In genomic region chr1:3553940-3554223, GRCh38 we compare ENCODE assay signal across 14 cellular contexts. TPM values are rescaled to one million over a fixed set of nuclear protein-coding genes. Genes with fewer than 3 reads are reported as not detected.
A peak's percentile ranks its signal among the peaks of the same experiment; 100 is the strongest.
DNase-seq lines count a peak whose midpoint lies in the region; ATAC-seq and TF ChIP-seq lines count a peak whose summit lies in the region.
"Had no signal": no experiment of that assay in that cellular context is flagged by ENCODE, and none has a peak within 500 bp of the region (broad histone marks: within the 10 kb centered on the region; RNA-seq: fewer than 3 reads in every experiment).

No MANE protein-coding gene starts in this region.

- ATAC-seq in IMR-90 (ENCODE audit: low read depth) = no peak
- peak; percentile 3 for ATAC-seq in foreskin keratinocyte
- ATAC-seq in upper lobe of right lung = no peak
- ATAC-seq: A549 had no signal

- no peaks in the 10 kb centered on the region for H3K36me3 ChIP-seq in IMR-90 (ENCODE audit: control insufficient read depth, insufficient read depth, low read length)
- no peaks in the 10 kb centered on the region for H3K36me3 ChIP-seq in prostate gland
- no peaks in the 10 kb centered on the region for H3K36me3 ChIP-seq in upper lobe of right lung

- no peak overlapping the region for H3K23ac ChIP-seq in IMR-90 (ENCODE audit: low read depth, low read length)

- H3K4me1 ChIP-seq in IMR-90 (ENCODE audit: control insufficient read depth, insufficient read depth, low read length) (peaks cover 7% of the 10 kb centered on the region; the same call in 1 of the 2 replicates), foreskin keratinocyte (no peaks in the 10 kb centered on the region), prostate gland (replicated peaks) (peaks cover 8% of the 10 kb centered on the region), upper lobe of right lung (peaks cover 1% of the 10 kb centered on the region)
- H3K4me1 ChIP-seq: A549 had no signal

- peaks cover 7% of the 10 kb centered on the region for H3K9me3 Mint-ChIP-seq in MCF 10A (ENCODE audit: unreplicated experiment)
- H3K9me3 Mint-ChIP-seq: CD8-positive, alpha-beta memory T cell had no signal

- no peak overlapping the region for H2BK15ac ChIP-seq in IMR-90 (ENCODE audit: low read depth, low read length)

- 55% methylated on average over 7 of the region's 11 CpGs; no CpG with 5 or more reads in 1 of the 2 experiments for WGBS in IMR-90 (ENCODE audit: extremely low coverage in 2 of 2, insufficient read length in 1 of 2), 2 experiments
- 34% methylated on average over 9 of the region's 11 CpGs for WGBS in prostate gland

- H3K9me3 ChIP-seq in IMR-90 (ENCODE audit: control insufficient read depth, insufficient read depth, low read length) (peaks cover 7% of the 10 kb centered on the region), prostate gland (no peaks in the 10 kb centered on the region), upper lobe of right lung (no peaks in the 10 kb centered on the region)
- H3K9me3 ChIP-seq: A549, Caco-2 had no signal

- no peak overlapping the region for H3K14ac ChIP-seq in IMR-90 (replicated peaks; ENCODE audit: low read depth, low read length)

- DNase-seq in IMR-90 (no peak), MCF 10A (ENCODE audit: unreplicated experiment) (no peak), foreskin keratinocyte (no peak), prostate gland (ENCODE audit: low spot score) (peak; percentile 43), RPMI8226 (no peak), NCI-H2029 (lab: John Stamatoyannopoulos, UW) (no peak), HuH-7 (ENCODE audit: low spot score) (no peak), upper lobe of right lung (no peak)
- DNase-seq: CD8-positive, alpha-beta memory T cell; DND-41; GDM1; KBM-7 had no signal

- H2AK9ac ChIP-seq in IMR-90 (replicated peaks; ENCODE audit: low read depth, low read length, poor library complexity) = no peak overlapping the region

- no peak overlapping the region for H4K91ac ChIP-seq in IMR-90 (ENCODE audit: insufficient read depth, low read depth, low read length)

- H4K20me1 ChIP-seq in IMR-90 (ENCODE audit: insufficient read depth, low read length) = no peaks in the 10 kb centered on the region

- H3K27ac Mint-ChIP-seq in MCF 10A (ENCODE audit: low read depth, unreplicated experiment) = no peak overlapping the region
- H3K27ac Mint-ChIP-seq: CD8-positive, alpha-beta memory T cell had no signal

- H3K27ac ChIP-seq in IMR-90 (ENCODE audit: insufficient read depth, low read length) (no peak overlapping the region), foreskin keratinocyte (no peak overlapping the region), prostate gland (peak overlapping the region; percentile 69 to 73), upper lobe of right lung (no peak overlapping the region)

- no peaks in the 10 kb centered on the region for H3K27me3 Mint-ChIP-seq in MCF 10A (ENCODE audit: insufficient read depth, unreplicated experiment)
- H3K27me3 Mint-ChIP-seq: CD8-positive, alpha-beta memory T cell had no signal

- peak overlapping the region; percentile 35 for H3K4me3 Mint-ChIP-seq in MCF 10A (ENCODE audit: unreplicated experiment)
- H3K4me3 Mint-ChIP-seq: CD8-positive, alpha-beta memory T cell had no signal

- no peaks in the 10 kb centered on the region for H3K36me3 Mint-ChIP-seq in MCF 10A (ENCODE audit: insufficient read depth, unreplicated experiment)

- H3K79me1 ChIP-seq in IMR-90 (ENCODE audit: low read depth in 1 of 2, low read length in 2 of 2) = no peaks in the 10 kb centered on the region

- CTCF ChIA-PET in IMR-90 (lab: Yijun Ruan, JAX) (no interaction called here), MCF 10A (lab: Yijun Ruan, JAX) (interaction anchor here (0.6 to 3.7 kb wide), 7 partner anchors 11 to 966 kb away, joined by 3 to 23 read pairs (median 3); no protein-coding TSS in a partner anchor)

- intact Hi-C loops in IMR-90 (cut with micrococcal nuclease) (no loop called here), MCF 10A (cut with micrococcal nuclease) (no loop called here), prostate gland (cut with DNase I) (no loop called here), upper lobe of right lung (cut with DNase I) (no loop called here)

- in situ Hi-C loops in IMR-90 (cut with MboI; ENCODE audit: low sequenced_read_pairs) = loop anchor here (5.0 kb wide), 1 partner anchor 52 kb away; no protein-coding TSS in a partner anchor

- no peak overlapping the region for H3K56ac ChIP-seq in IMR-90 (ENCODE audit: extremely low read depth, insufficient read depth, low read length)

- TF ChIP-seq POLR2A in IMR-90 (IDR thresholded peaks at IDR 0.05; ENCODE audit: low read depth, low read length) = no peak
- no peak for TF ChIP-seq POLR2A in prostate gland (IDR thresholded peaks at IDR 0.05)

- peak overlapping the region; percentile 0 for H2AFZ ChIP-seq in IMR-90 (replicated peaks; ENCODE audit: low read length, poor library complexity)

- no peak for TF ChIP-seq CTCF in IMR-90 (conservative IDR thresholded peaks at IDR 0.05; ENCODE audit: low read depth, low read length)
- TF ChIP-seq CTCF in MCF 10A (IDR thresholded peaks at IDR 0.05; ENCODE audit: unreplicated experiment) = no peak
- TF ChIP-seq CTCF in foreskin keratinocyte (conservative IDR thresholded peaks at IDR 0.05) = no peak
- TF ChIP-seq CTCF in prostate gland (IDR thresholded peaks at IDR 0.05) = no peak
- TF ChIP-seq CTCF in upper lobe of right lung (IDR thresholded peaks at IDR 0.05) = no peak

- no peak for TF ChIP-seq RAD21 in IMR-90 (IDR thresholded peaks at IDR 0.05; ENCODE audit: low read length)

- H2BK20ac ChIP-seq in IMR-90 (ENCODE audit: low read depth, low read length) = no peak overlapping the region

- H3K9ac ChIP-seq in IMR-90 (ENCODE audit: low read depth, low read length) = no peak overlapping the region

- no peak overlapping the region for H2BK120ac ChIP-seq in IMR-90 (ENCODE audit: low read depth, low read length)

- H2BK5ac ChIP-seq in IMR-90 (ENCODE audit: low read depth, low read length, poor library complexity, severe bottlenecking) = no peak overlapping the region

- dilution Hi-C loops in IMR-90 (cut with HindIII; ENCODE audit: low sequenced_read_pairs, unreplicated experiment) = no loop called here

- H3K27me3 ChIP-seq in IMR-90 (ENCODE audit: control insufficient read depth, insufficient read depth, low read length) = peaks cover 11% of the 10 kb centered on the region; the same call in 1 of the 2 replicates
- H3K27me3 ChIP-seq in foreskin keratinocyte = peaks cover 79% of the 10 kb centered on the region
- no peaks in the 10 kb centered on the region for H3K27me3 ChIP-seq in prostate gland (replicated peaks; ENCODE audit: insufficient read depth)
- no peaks in the 10 kb centered on the region for H3K27me3 ChIP-seq in upper lobe of right lung

- H4K5ac ChIP-seq in IMR-90 (ENCODE audit: low read depth, low read length) = no peak overlapping the region

- POLR2A ChIA-PET in IMR-90 (lab: Charles Lee; ENCODE audit: unreplicated experiment) = no interaction called here
- POLR2A ChIA-PET in MCF 10A (lab: Yijun Ruan, JAX) = interaction anchor here (0.7 to 3.3 kb wide), 2 partner anchors 11 to 14 kb away, joined by 3 to 20 read pairs; no protein-coding TSS in a partner anchor

- BruUV-seq in IMR-90 (replicated peaks; lab: Mats Ljungman, UMichigan) (no TSS peak), MCF 10A (replicated peaks; lab: Mats Ljungman, UMichigan) (no TSS peak)

- H3K4me2 ChIP-seq in IMR-90 (ENCODE audit: low read depth, low read length) = no peak overlapping the region
- H3K4me2 ChIP-seq: A549 had no signal

- H3K9me1 ChIP-seq in IMR-90 (ENCODE audit: insufficient read depth, low read length) = no peaks in the 10 kb centered on the region

- no peak overlapping the region for H3K4ac ChIP-seq in IMR-90 (ENCODE audit: low read depth, low read length)

- no peak overlapping the region for H3K4me3 ChIP-seq in IMR-90 (ENCODE audit: insufficient read depth, low read depth, low read length)
- no peak overlapping the region for H3K4me3 ChIP-seq in prostate gland
- H3K4me3 ChIP-seq in upper lobe of right lung = no peak overlapping the region
- H3K4me3 ChIP-seq: A549 had no signal

- no peak overlapping the region for H3K18ac ChIP-seq in IMR-90 (ENCODE audit: low read depth, low read length)

- H3K4me1 Mint-ChIP-seq in MCF 10A (ENCODE audit: insufficient read depth, unreplicated experiment) = peaks cover 11% of the 10 kb centered on the region
- H3K4me1 Mint-ChIP-seq: CD8-positive, alpha-beta memory T cell had no signal

- H4K8ac ChIP-seq in IMR-90 (ENCODE audit: low read depth in 2 of 2, low read length in 2 of 2) = no peak overlapping the region

- H2AK5ac ChIP-seq in IMR-90 (ENCODE audit: low read depth, low read length) = no peak overlapping the region

TF ChIP-seq in IMR-90, 13 proteins besides CTCF, POLR2A, EP300 and RAD21 (continues in another document):
- TF ChIP-seq SMC3 (IDR thresholded peaks at IDR 0.05; ENCODE audit: low read depth, low read length) (no peak), USF2 (IDR thresholded peaks at IDR 0.05; ENCODE audit: low read depth, low read length) (no peak), RCOR1 (IDR thresholded peaks at IDR 0.05; ENCODE audit: insufficient replicate concordance, low read length) (no peak), MAFK (IDR thresholded peaks at IDR 0.05; ENCODE audit: low read depth, low read length) (no peak), BHLHE40 (IDR thresholded peaks at IDR 0.05; ENCODE audit: low read depth, low read length) (no peak), MXI1 (IDR thresholded peaks at IDR 0.05; ENCODE audit: borderline replicate concordance, low read depth, low read length) (no peak), CEBPB (IDR thresholded peaks at IDR 0.05; ENCODE audit: low read depth, low read length) (no peak), CHD1 (IDR thresholded peaks at IDR 0.05; ENCODE audit: low read depth, low read length) (no peak), NFE2L2 (IDR thresholded peaks at IDR 0.05; ENCODE audit: low read depth, low read length) (no peak), MAZ (IDR thresholded peaks at IDR 0.05; ENCODE audit: borderline replicate concordance, low read depth, low read length) (no peak), FOS (IDR thresholded peaks at IDR 0.05; ENCODE audit: low read depth, low read length) (no peak), RFX5 (IDR thresholded peaks at IDR 0.05; ENCODE audit: low read depth, low read length) (no peak)

RNA-seq across cellular contexts. Expression of gene MEGF6, which starts 57.4 kb away (rescaled TPM):
- 0.56 and 0.72 TPM in 2 replicates for total RNA-seq in IMR-90 (2012; rRNA removed)
- 4.1 and 5.4 TPM in 2 replicates for polyA plus RNA-seq in IMR-90 (2012; rRNA removed)
- 3.4 and 5.5 TPM in 2 replicates for polyA plus RNA-seq in IMR-90 (2012; cell fraction: cytosol; rRNA removed)
- 18.4 and 59.0 TPM in 2 replicates for polyA plus RNA-seq in IMR-90 (2012; cell fraction: nucleus; rRNA removed; ENCODE audit: low replicate concordance)
- total RNA-seq in MCF 10A (2022) = 12.9 and 14.3 TPM in 2 replicates
- total RNA-seq in foreskin keratinocyte = 0.63 and 0.92 TPM in 2 replicates
- 0.45 and 0.78 TPM in 2 replicates for polyA plus RNA-seq in foreskin keratinocyte
- 10 to 100 TPM; 67.3 to 82.5 TPM for total RNA-seq in prostate gland
- 96.6 TPM for total RNA-seq in upper lobe of right lung

Comparison
In these comparisons a context has a peak if more than half of its experiments do, and no peak if none do; other contexts are left out.
1. H3K27ac ChIP-seq: peak in prostate gland (2 of 2); none in IMR-90 (single experiment), foreskin keratinocyte (single experiment) and upper lobe of right lung (single experiment).